In the genomic region with DNA sequence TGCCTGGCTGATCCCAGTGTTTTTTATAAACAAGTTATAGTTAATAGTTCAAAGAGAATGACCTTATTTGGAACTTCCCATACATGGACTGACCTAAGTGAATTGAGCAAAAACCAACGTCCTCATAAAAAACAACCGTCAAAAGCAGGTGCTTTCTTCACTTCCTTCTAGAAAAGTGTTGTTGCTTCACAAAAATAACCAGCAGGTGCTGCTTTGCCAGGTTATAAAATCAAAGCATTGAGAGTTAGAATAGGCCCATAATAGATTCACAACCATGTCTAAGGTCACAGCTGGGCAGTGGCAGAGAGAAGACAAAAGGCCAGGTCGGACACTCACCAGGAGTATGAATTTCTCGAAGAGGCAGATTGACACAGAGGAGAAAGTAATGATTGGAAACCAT, we compare ENCODE assay signal across 12 cellular contexts. TPM values are rescaled to one million over a fixed set of nuclear protein-coding genes. Genes with fewer than 3 reads are reported as not detected.
DNase-seq lines count a peak whose midpoint lies in the region; ATAC-seq and TF ChIP-seq lines count a peak whose summit lies in the region.
"Had no signal": no experiment of that assay in that cellular context is flagged by ENCODE, and none has a peak within 500 bp of the region (broad histone marks: within the 10 kb centered on the region; RNA-seq: fewer than 3 reads in every experiment).

No MANE protein-coding gene starts in this region.

- DNase-seq in GM06990 (ENCODE audit: extremely low read depth, insufficient read length) (peak; percentile 64), RPMI8226 (peak; percentile 73), prostate gland (ENCODE audit: low spot score) (no peak), kidney tubule cell (ENCODE audit: low spot score) (no peak)
- DNase-seq in stimulated activated CD4-positive, alpha-beta T cell treated with anti-CD3 and anti-CD28 coated beads, Interleukin-2, amount 100 ng/mL, for 24 hours, result no peak
- DNase-seq in effector CD4-positive, alpha-beta T cell, result no peak
- DNase-seq: EL, foreskin melanocyte, IMR-90 had no signal

- no peak for TF ChIP-seq POLR2A in prostate gland (IDR thresholded peaks at IDR 0.05)

- ATAC-seq in GM19467 (IDR thresholded peaks at IDR 0.05; ENCODE audit: unreplicated experiment) (peak; percentile 36), HG03064 (IDR thresholded peaks at IDR 0.05; ENCODE audit: low read depth, unreplicated experiment) (peak; percentile 35)

- H3K4me3 ChIP-seq in GM06990 (replicated peaks; ENCODE audit: low read depth, low read length) (no peak overlapping the region), prostate gland (no peak overlapping the region)
- H3K4me3 ChIP-seq: tibial nerve had no signal

- TF ChIP-seq CTCF in GM06990 (IDR thresholded peaks at IDR 0.05; ENCODE audit: insufficient read depth, low read length, poor library complexity, severe bottlenecking), result no peak
- TF ChIP-seq CTCF in prostate gland (IDR thresholded peaks at IDR 0.05), result no peak

- no peaks in the 10 kb centered on the region for H3K4me1 ChIP-seq in prostate gland (replicated peaks)
- H3K4me1 ChIP-seq: tibial nerve had no signal

- 0 out of 2 replicates have a peak, but pooled peaks cover 1% of the 10 kb centered on the region for H3K36me3 ChIP-seq in GM06990 (ENCODE audit: control insufficient read depth, insufficient read depth, low read length)
- H3K36me3 ChIP-seq in prostate gland, result no peaks in the 10 kb centered on the region
- H3K36me3 ChIP-seq: tibial nerve had no signal

- WGBS in prostate gland, result 82% methylated on average over 4 of the region's 4 CpGs

- no peaks in the 10 kb centered on the region for H3K9me3 ChIP-seq in prostate gland
- H3K9me3 ChIP-seq: tibial nerve had no signal

- no peaks in the 10 kb centered on the region for H3K27me3 ChIP-seq in GM06990 (replicated peaks; ENCODE audit: control insufficient read depth, insufficient read depth, low read length)
- no peaks in the 10 kb centered on the region for H3K27me3 ChIP-seq in prostate gland (replicated peaks; ENCODE audit: insufficient read depth)
- H3K27me3 ChIP-seq: tibial nerve had no signal

- no peak overlapping the region for H3K27ac ChIP-seq in prostate gland

- intact Hi-C loops in prostate gland (cut with DNase I), result no loop called here

RNA-seq across cellular contexts. Expression of a gene that starts 9.5 kb away (rescaled TPM):
- total RNA-seq in prostate gland, result 1 to 10 TPM in 1 of 2 donors, under 1 TPM in 1; 0.59 to 9.9 TPM
- total RNA-seq: IMR-90 had no signal

Comparison
In these comparisons a context has a peak if more than half of its experiments do, and no peak if none do; other contexts are left out.
1. DNase-seq: peak in GM06990 (single experiment) and RPMI8226 (single experiment); none in stimulated activated CD4-positive, alpha-beta T cell treated with anti-CD3 and anti-CD28 coated beads, Interleukin-2, amount 100 ng/mL, for 24 hours (0 of 2), prostate gland (single experiment), kidney tubule cell (single experiment) and effector CD4-positive, alpha-beta T cell (single experiment).